Comparison of ENCODE assay signal across 8 cellular contexts in the genomic region with DNA sequence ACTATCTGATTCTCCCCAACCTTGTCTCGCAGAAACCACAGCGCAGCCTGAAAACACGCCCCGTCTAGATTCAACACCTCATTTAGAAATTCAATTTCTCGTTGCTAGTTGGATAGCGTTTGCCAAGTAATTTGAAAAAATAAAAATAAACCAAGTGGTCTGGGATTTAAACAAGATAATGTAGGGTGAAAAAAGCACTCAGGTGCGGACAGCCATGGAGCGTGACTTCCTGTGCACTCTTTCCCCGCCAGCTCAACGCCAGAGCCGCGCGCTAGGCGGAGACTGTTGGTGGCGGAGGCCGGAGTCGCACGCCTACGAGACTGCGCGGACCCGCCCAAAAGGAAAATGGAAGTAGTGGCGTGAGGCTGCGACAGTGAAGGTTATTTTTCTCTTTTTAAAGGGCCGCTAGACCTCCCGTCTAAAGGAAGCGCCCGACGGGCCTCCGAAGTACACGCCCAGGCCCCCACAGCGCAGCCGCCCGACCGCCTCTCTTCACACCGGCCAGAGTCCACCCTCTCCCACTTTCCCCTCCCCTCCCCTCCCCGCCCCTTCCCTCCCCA. TPM values are rescaled to one million over a fixed set of nuclear protein-coding genes. Genes with fewer than 3 reads are reported as not detected.
A peak's percentile ranks its signal among the peaks of the same experiment; 100 is the strongest.
DNase-seq lines count a peak whose midpoint lies in the region; ATAC-seq and TF ChIP-seq lines count a peak whose summit lies in the region.

No MANE protein-coding gene starts in this region.

- ATAC-seq in CD4-positive, alpha-beta T cell (ENCODE audit: poor library complexity): peak; percentile 75
- ATAC-seq in GM19455 (IDR thresholded peaks at IDR 0.05; ENCODE audit: unreplicated experiment) (peak; percentile 76), HG03565 (IDR thresholded peaks at IDR 0.05; ENCODE audit: unreplicated experiment) (peak; percentile 63)

- H3K4me3 Mint-ChIP-seq in CD4-positive, alpha-beta T cell: peak overlapping the region; percentile 92
- peak overlapping the region; percentile 96 for H3K4me3 Mint-ChIP-seq in activated T-helper 1 cell treated with anti-CD3 and anti-CD28 coated beads, Interleukin-12 subunit alpha, Interleukin-12 subunit beta, Interleukin-2, Interleukin-4 antibody, amounts not matched to agents 30 ng/mL and 10 ng/mL and 1 ng/mL, durations not matched to agents 14 hours and 24 hours and 36 hours

- H3K4me3 ChIP-seq in OCI-LY3 (ENCODE audit: low read length) (peak overlapping the region; percentile 84), prostate gland (peak overlapping the region; percentile 90 to 95)

- H3K36me3 ChIP-seq in OCI-LY3 (replicated peaks; ENCODE audit: low read depth, low read length): peaks cover 15% of the 10 kb centered on the region
- H3K36me3 ChIP-seq in prostate gland: no peaks in the 10 kb centered on the region

- peak overlapping the region; percentile 94 for H3K9ac ChIP-seq in OCI-LY3 (ENCODE audit: low read length)

- peak; percentile 66 for TF ChIP-seq POLR2A in prostate gland (IDR thresholded peaks at IDR 0.05)

- POLR2A ChIA-PET in CD4-positive, alpha-beta T cell (lab: Charles Lee): interaction anchor here (0.6 to 3.0 kb wide), 27 partner anchors 9 to 958 kb away, joined by 3 to 49 read pairs (median 4); partner anchors contain the start of genes MCM6, R3HDM1, RAB3GAP1 and UBXN4

- peak; percentile 11 for TF ChIP-seq CTCF in CD4-positive, alpha-beta T cell (IDR thresholded peaks at IDR 0.05)
- TF ChIP-seq CTCF in OCI-LY3 (IDR thresholded peaks at IDR 0.05; ENCODE audit: low read depth, low read length) (no peak), prostate gland (IDR thresholded peaks at IDR 0.05) (peak in 2 of 4 experiments; percentile 44 to 56)

- peak overlapping the region; percentile 58 for H2AFZ ChIP-seq in OCI-LY3 (ENCODE audit: low read depth, low read length)

- intact Hi-C loops in CD4-positive, alpha-beta T cell (cut with DNase I, micrococcal nuclease): loop anchor here (1.0 to 5.0 kb wide), 7 partner anchors 134 to 824 kb away; partner anchors contain the start of genes UBXN4 (in 2 of the 2), R3HDM1 (in 1 of the 2), RAB3GAP1 (in 1 of the 2) and ZRANB3 (in 1 of the 2)
- intact Hi-C loops in activated T-helper 1 cell treated with anti-CD3 and anti-CD28 coated beads, Interleukin-12 subunit alpha, Interleukin-12 subunit beta, Interleukin-2, Interleukin-4 antibody, amounts not matched to agents 30 ng/mL and 10 ng/mL and 1 ng/mL, durations not matched to agents 14 hours and 24 hours and 36 hours (cut with micrococcal nuclease): loop anchor here (1.0 to 5.0 kb wide), 10 partner anchors 25 to 1464 kb away; partner anchors contain the start of genes CXCR4, MCM6, R3HDM1 and RAB3GAP1
- intact Hi-C loops in prostate gland (cut with DNase I): loop anchor here (2.0 to 10.0 kb wide), 3 partner anchors 617 to 823 kb away; partner anchors contain the start of genes R3HDM1, UBXN4 and ZRANB3

- H3K36me3 Mint-ChIP-seq in CD4-positive, alpha-beta T cell (ENCODE audit: low read depth): peaks cover 32% of the 10 kb centered on the region
- H3K36me3 Mint-ChIP-seq in activated T-helper 1 cell treated with anti-CD3 and anti-CD28 coated beads, Interleukin-12 subunit alpha, Interleukin-12 subunit beta, Interleukin-2, Interleukin-4 antibody, amounts not matched to agents 30 ng/mL and 10 ng/mL and 1 ng/mL, durations not matched to agents 14 hours and 24 hours and 36 hours (ENCODE audit: low read depth): peaks cover 15% of the 10 kb centered on the region

- H4K20me1 ChIP-seq in OCI-LY3 (ENCODE audit: insufficient read depth, low read length): peaks cover 31% of the 10 kb centered on the region

- DNase-seq in CD4-positive, alpha-beta T cell: peak; percentile 77 to 89 (median 84)
- peak; percentile 87 for DNase-seq in activated T-helper 1 cell treated with anti-CD3 and anti-CD28 coated beads, Interleukin-12 subunit alpha, Interleukin-12 subunit beta, Interleukin-2, Interleukin-4 antibody, amounts not matched to agents 30 ng/mL and 10 ng/mL and 1 ng/mL, durations not matched to agents 14 hours and 24 hours and 36 hours (ENCODE audit: low spot score)
- DNase-seq in foreskin melanocyte (peak; percentile 91), prostate gland (ENCODE audit: low spot score) (peak; percentile 85), epidermal melanocyte (ENCODE audit: insufficient read length, low spot score) (no peak)

- H3K27me3 Mint-ChIP-seq in CD4-positive, alpha-beta T cell: no peaks in the 10 kb centered on the region
- H3K27me3 Mint-ChIP-seq in activated T-helper 1 cell treated with anti-CD3 and anti-CD28 coated beads, Interleukin-12 subunit alpha, Interleukin-12 subunit beta, Interleukin-2, Interleukin-4 antibody, amounts not matched to agents 30 ng/mL and 10 ng/mL and 1 ng/mL, durations not matched to agents 14 hours and 24 hours and 36 hours (ENCODE audit: insufficient read depth): peaks cover 15% of the 10 kb centered on the region

- peaks cover 52% of the 10 kb centered on the region for H3K79me2 ChIP-seq in OCI-LY3 (ENCODE audit: low read length)

- CTCF ChIA-PET in CD4-positive, alpha-beta T cell (lab: Charles Lee): interaction anchor here (0.6 to 1.2 kb wide), 2 partner anchors 86 to 826 kb away, joined by 3 to 4 read pairs; no protein-coding TSS in a partner anchor

- peak overlapping the region; percentile 92 for H3K27ac Mint-ChIP-seq in CD4-positive, alpha-beta T cell
- H3K27ac Mint-ChIP-seq in activated T-helper 1 cell treated with anti-CD3 and anti-CD28 coated beads, Interleukin-12 subunit alpha, Interleukin-12 subunit beta, Interleukin-2, Interleukin-4 antibody, amounts not matched to agents 30 ng/mL and 10 ng/mL and 1 ng/mL, durations not matched to agents 14 hours and 24 hours and 36 hours: peak overlapping the region; percentile 97

- no peaks in the 10 kb centered on the region for H3K27me3 ChIP-seq in CD4-positive, alpha-beta T cell (ENCODE audit: control insufficient read depth, insufficient read depth, low read length)
- no peaks in the 10 kb centered on the region for H3K27me3 ChIP-seq in OCI-LY3 (ENCODE audit: low read depth, low read length)
- H3K27me3 ChIP-seq in prostate gland (replicated peaks; ENCODE audit: insufficient read depth): no peaks in the 10 kb centered on the region

- WGBS in prostate gland: under 1% methylated on average over 37 of the region's 37 CpGs

- H3K4me1 ChIP-seq in OCI-LY3 (ENCODE audit: low read length) (peaks cover 17% of the 10 kb centered on the region), prostate gland (replicated peaks) (peaks cover 7% of the 10 kb centered on the region)

- no peaks in the 10 kb centered on the region for H3K9me3 ChIP-seq in CD4-positive, alpha-beta T cell (ENCODE audit: control insufficient read depth, low read length)
- H3K9me3 ChIP-seq in OCI-LY3 (ENCODE audit: insufficient read depth, low read length) (no peaks in the 10 kb centered on the region), prostate gland (no peaks in the 10 kb centered on the region)

- no peaks in the 10 kb centered on the region for H3K9me3 Mint-ChIP-seq in CD4-positive, alpha-beta T cell
- peaks cover 10% of the 10 kb centered on the region for H3K9me3 Mint-ChIP-seq in activated T-helper 1 cell treated with anti-CD3 and anti-CD28 coated beads, Interleukin-12 subunit alpha, Interleukin-12 subunit beta, Interleukin-2, Interleukin-4 antibody, amounts not matched to agents 30 ng/mL and 10 ng/mL and 1 ng/mL, durations not matched to agents 14 hours and 24 hours and 36 hours

- peak overlapping the region; percentile 80 for H3K27ac ChIP-seq in CD4-positive, alpha-beta T cell (ENCODE audit: low read depth, low read length)
- H3K27ac ChIP-seq in OCI-LY3 (ENCODE audit: low read length) (peak overlapping the region; percentile 96), prostate gland (peak overlapping the region; percentile 97)

- peaks cover 50% of the 10 kb centered on the region for H3K4me1 Mint-ChIP-seq in CD4-positive, alpha-beta T cell (ENCODE audit: low read depth)
- peaks cover 22% of the 10 kb centered on the region for H3K4me1 Mint-ChIP-seq in activated T-helper 1 cell treated with anti-CD3 and anti-CD28 coated beads, Interleukin-12 subunit alpha, Interleukin-12 subunit beta, Interleukin-2, Interleukin-4 antibody, amounts not matched to agents 30 ng/mL and 10 ng/mL and 1 ng/mL, durations not matched to agents 14 hours and 24 hours and 36 hours (ENCODE audit: low read depth)

- H3K4me2 ChIP-seq in OCI-LY3 (ENCODE audit: low read length): peak overlapping the region; percentile 76

RNA-seq across cellular contexts. Expression of gene CCNT2, which starts 0.6 kb away (rescaled TPM):
- 10 to 100 TPM; 62.1 to 67.5 TPM for total RNA-seq in CD4-positive, alpha-beta T cell
- total RNA-seq in activated T-helper 1 cell treated with anti-CD3 and anti-CD28 coated beads, Interleukin-12 subunit alpha, Interleukin-12 subunit beta, Interleukin-2, Interleukin-4 antibody, amounts not matched to agents 30 ng/mL and 10 ng/mL and 1 ng/mL, durations not matched to agents 14 hours and 24 hours and 36 hours: 41.4 and 43.7 TPM in 2 replicates
- 10 to 100 TPM; 24.1 to 34.8 TPM for total RNA-seq in prostate gland
